ENCODE assay signal across 16 cellular contexts in the genomic region with DNA sequence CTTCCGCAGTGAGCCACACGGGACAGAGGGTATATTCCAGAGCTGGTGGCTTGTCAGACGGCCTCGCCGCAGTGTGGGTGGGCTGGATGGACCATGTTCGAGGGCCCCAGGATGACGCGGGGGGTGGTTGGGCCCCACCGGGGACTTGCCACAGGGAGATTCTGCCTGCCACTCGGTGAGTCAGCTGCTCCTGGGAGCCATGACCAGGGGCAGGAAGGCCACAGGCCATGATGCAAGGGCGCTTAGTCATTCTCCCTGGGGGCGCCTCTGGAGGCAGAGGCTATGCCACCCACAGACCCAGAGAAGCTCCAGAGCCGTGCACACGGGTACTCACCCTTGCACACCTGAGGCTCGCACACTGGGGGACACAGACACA. TPM values are rescaled to one million over a fixed set of nuclear protein-coding genes. Genes with fewer than 3 reads are reported as not detected.
DNase-seq lines count a peak whose midpoint lies in the region; ATAC-seq and TF ChIP-seq lines count a peak whose summit lies in the region.
"Had no signal": no experiment of that assay in that cellular context is flagged by ENCODE, and none has a peak within 500 bp of the region (broad histone marks: within the 10 kb centered on the region; RNA-seq: fewer than 3 reads in every experiment).

No MANE protein-coding gene starts in this region.

- peaks cover 62% of the 10 kb centered on the region for H3K27me3 ChIP-seq in H7 (ENCODE audit: control insufficient read depth, insufficient read depth, low read length)
- peaks cover 48% of the 10 kb centered on the region for H3K27me3 ChIP-seq in RWPE2 (ENCODE audit: insufficient read depth, poor library complexity, severe bottlenecking)

- DNase-seq in ACHN (peak; percentile 70), H7 (peak; percentile 49), RWPE2 (ENCODE audit: low spot score) (no peak), fibroblast of mammary gland (ENCODE audit: low read depth) (peak; percentile 78), HUDEP-2 (lab: John Stamatoyannopoulos, UW; ENCODE audit: unreplicated experiment in 76 of 76) (no peak), NCI-H187 (lab: John Stamatoyannopoulos, UW) (no peak), kidney glomerular epithelial cell (lab: John Stamatoyannopoulos, UW) (no peak)
- no peak for DNase-seq in stimulated activated CD4-positive, alpha-beta T cell treated with anti-CD3 and anti-CD28 coated beads, Interleukin-1b, Interleukin-23, amount 100 ng/mL, for 48 hours
- DNase-seq: aorta; effector CD4-positive, alpha-beta T cell; GF-D8; Kasumi-1; left cardiac atrium; naive thymus-derived CD8-positive, alpha-beta T cell; NCI-H2227 treated with DMSO at 0.1 percent for 48 hours; right cardiac atrium had no signal

- H3K9me3 ChIP-seq in RWPE2 (ENCODE audit: severe bottlenecking): no peaks in the 10 kb centered on the region

- no peaks in the 10 kb centered on the region for H3K4me1 ChIP-seq in RWPE2 (ENCODE audit: insufficient read depth, poor library complexity, severe bottlenecking)

- no peak for TF ChIP-seq CTCF in RWPE2 (IDR thresholded peaks at IDR 0.05; ENCODE audit: poor library complexity, severe bottlenecking)
- TF ChIP-seq CTCF in fibroblast of mammary gland (conservative IDR thresholded peaks at IDR 0.05; ENCODE audit: control insufficient read depth, insufficient read depth, low read depth, low read length): no peak

- no peak overlapping the region for H3K4me3 ChIP-seq in H7 (ENCODE audit: insufficient read depth, low read depth, low read length)
- no peak overlapping the region for H3K4me3 ChIP-seq in RWPE2 (ENCODE audit: severe bottlenecking)
- no peak overlapping the region for H3K4me3 ChIP-seq in fibroblast of mammary gland (ENCODE audit: control insufficient read depth, low read depth, low read length)

- ATAC-seq in RWPE2 (ENCODE audit: low read depth): peak; percentile 56
- ATAC-seq: left cardiac atrium; naive thymus-derived CD8-positive, alpha-beta T cell; right cardiac atrium had no signal

- H3K36me3 ChIP-seq in H7 (replicated peaks; ENCODE audit: control insufficient read depth, insufficient read depth, low read length) (no peaks in the 10 kb centered on the region), RWPE2 (ENCODE audit: low read depth) (no peaks in the 10 kb centered on the region)

- in situ Hi-C loops in ACHN (cut with HindIII; ENCODE audit: low pct_ligation_motif_present, low pct_unique_long_range_greater_than_20kb, low sequenced_read_pairs): no loop called here

- H3K27ac ChIP-seq in RWPE2 (ENCODE audit: poor library complexity, severe bottlenecking): no peak overlapping the region

RNA-seq across cellular contexts. Expression of gene ALX4, which starts 8.1 kb away (rescaled TPM):
- total RNA-seq in H7 (2014; rRNA removed; shearing (Covaris generic)): not detected in 2 replicates
- total RNA-seq: naive thymus-derived CD8-positive, alpha-beta T cell; right cardiac atrium had no signal

Comparison
In these comparisons a context has a peak if more than half of its experiments do, and no peak if none do; other contexts are left out.
1. DNase-seq: peak in ACHN (single experiment), H7 (single experiment) and fibroblast of mammary gland (single experiment); none in RWPE2 (single experiment), HUDEP-2 (0 of 76), stimulated activated CD4-positive, alpha-beta T cell treated with anti-CD3 and anti-CD28 coated beads, Interleukin-1b, Interleukin-23, amount 100 ng/mL, for 48 hours (single experiment), NCI-H187 (0 of 2) and kidney glomerular epithelial cell (single experiment).